ENCODE assay signal across 17 cellular contexts in genomic region chr4:126977306-126977705, GRCh38.
DNase-seq lines count a peak whose midpoint lies in the region; TF ChIP-seq lines count a peak whose summit lies in the region.
"Had no signal": no experiment of that assay in that cellular context is flagged by ENCODE, and none has a peak within 500 bp of the region (broad histone marks: within the 10 kb centered on the region; RNA-seq: fewer than 3 reads in every experiment).

No MANE protein-coding gene starts in this region.

- no peak overlapping the region for H3K9ac ChIP-seq in SK-N-MC (ENCODE audit: insufficient read length)

- no peaks in the 10 kb centered on the region; the same call in 1 of the 2 replicates for H3K9me3 ChIP-seq in SK-N-MC (ENCODE audit: low read depth, low read length)
- H3K9me3 ChIP-seq in mesodermal cell (ENCODE audit: control insufficient read depth, low read length) = no peaks in the 10 kb centered on the region
- H3K9me3 ChIP-seq in stomach = no peaks in the 10 kb centered on the region
- H3K9me3 ChIP-seq in esophagus squamous epithelium = no peaks in the 10 kb centered on the region

- H3K27ac ChIP-seq in SK-N-MC = peak overlapping the region; percentile 67
- peak overlapping the region; percentile 58 for H3K27ac ChIP-seq in mesodermal cell (ENCODE audit: low read depth, low read length, severe bottlenecking)
- H3K27ac ChIP-seq in stomach = no peak overlapping the region
- H3K27ac ChIP-seq in esophagus squamous epithelium = no peak overlapping the region

- H3K36me3 ChIP-seq in SK-N-MC (ENCODE audit: insufficient read depth, low read length) (no peaks in the 10 kb centered on the region), mesodermal cell (ENCODE audit: control insufficient read depth, insufficient read depth, low read length) (no peaks in the 10 kb centered on the region), stomach (no peaks in the 10 kb centered on the region), esophagus squamous epithelium (no peaks in the 10 kb centered on the region)

- TF ChIP-seq POLR2A in stomach (IDR thresholded peaks at IDR 0.05) (no peak), esophagus squamous epithelium (IDR thresholded peaks at IDR 0.05) (no peak)

- 40 to 50% methylated on average over 2 of the region's 3 CpGs for WGBS in mesodermal cell (ENCODE audit: insufficient coverage in 2 of 2), 2 experiments
- 22 to 49% (median 34%) methylated on average over 3 of the region's 3 CpGs for WGBS in stomach, 5 donors
- 36 to 70% methylated on average over 3 of the region's 3 CpGs for WGBS in esophagus squamous epithelium, 2 donors

- DNase-seq in AG20443 (ENCODE audit: low spot score) (peak; percentile 23), SK-N-MC (ENCODE audit: low read depth, low spot score) (no peak), fibroblast of pulmonary artery (ENCODE audit: low read depth) (peak; percentile 16), stomach (no peak), esophagus squamous epithelium (lab: John Stamatoyannopoulos, UW) (no peak), SW480 (ENCODE audit: low spot score) (no peak)
- no peak for DNase-seq in stimulated activated CD4-positive, alpha-beta T cell treated with anti-CD3 and anti-CD28 coated beads, Interleukin-15, amount 100 ng/mL, for 24 hours
- DNase-seq: ACHN; activated gamma-delta T cell; amygdala; CD8-positive, alpha-beta memory T cell; DND-41; KBM-7; left colon; naive thymus-derived CD4-positive, alpha-beta T cell; NCI-H82 had no signal

- H3K4me1 ChIP-seq in mesodermal cell (ENCODE audit: control insufficient read depth, insufficient read depth, low read length, poor library complexity, severe bottlenecking) = no peaks in the 10 kb centered on the region
- peaks cover 0 to 3% (median 0%) of the 10 kb centered on the region in 4 donors for H3K4me1 ChIP-seq in stomach
- H3K4me1 ChIP-seq in esophagus squamous epithelium = no peaks in the 10 kb centered on the region

- no peak for TF ChIP-seq EP300 in stomach (IDR thresholded peaks at IDR 0.05)

- intact Hi-C loops in stomach (cut with DNase I; ENCODE audit: low total_unique reads) = no loop called here
- intact Hi-C loops in esophagus squamous epithelium (cut with DNase I) = no loop called here

- H3K4me3 ChIP-seq in SK-N-MC (no peak overlapping the region), fibroblast of pulmonary artery (replicated peaks; ENCODE audit: low read depth, low read length) (no peak overlapping the region), mesodermal cell (ENCODE audit: extremely low read depth, insufficient read depth, low read length, poor library complexity, severe bottlenecking) (no peak overlapping the region), stomach (no peak overlapping the region), esophagus squamous epithelium (no peak overlapping the region)

- H3K27me3 ChIP-seq in stomach (no peaks in the 10 kb centered on the region), esophagus squamous epithelium (no peaks in the 10 kb centered on the region)

- TF ChIP-seq CTCF in fibroblast of pulmonary artery (IDR thresholded peaks at IDR 0.05; ENCODE audit: low read length, missing control alignments) (no peak), stomach (IDR thresholded peaks at IDR 0.05) (no peak), esophagus squamous epithelium (IDR thresholded peaks at IDR 0.05) (no peak)

Comparison
In these comparisons a context has a peak if more than half of its experiments do, and no peak if none do; other contexts are left out.
1. DNase-seq: peak in AG20443 (single experiment) and fibroblast of pulmonary artery (single experiment); none in SK-N-MC (single experiment), stimulated activated CD4-positive, alpha-beta T cell treated with anti-CD3 and anti-CD28 coated beads, Interleukin-15, amount 100 ng/mL, for 24 hours (single experiment), stomach (single experiment), esophagus squamous epithelium (single experiment) and SW480 (single experiment).
2. H3K27ac ChIP-seq: peak in SK-N-MC (single experiment) and mesodermal cell (single experiment); none in stomach (0 of 5) and esophagus squamous epithelium (0 of 4).